ENCODE assay signal across 1 cellular context in the genomic region with DNA sequence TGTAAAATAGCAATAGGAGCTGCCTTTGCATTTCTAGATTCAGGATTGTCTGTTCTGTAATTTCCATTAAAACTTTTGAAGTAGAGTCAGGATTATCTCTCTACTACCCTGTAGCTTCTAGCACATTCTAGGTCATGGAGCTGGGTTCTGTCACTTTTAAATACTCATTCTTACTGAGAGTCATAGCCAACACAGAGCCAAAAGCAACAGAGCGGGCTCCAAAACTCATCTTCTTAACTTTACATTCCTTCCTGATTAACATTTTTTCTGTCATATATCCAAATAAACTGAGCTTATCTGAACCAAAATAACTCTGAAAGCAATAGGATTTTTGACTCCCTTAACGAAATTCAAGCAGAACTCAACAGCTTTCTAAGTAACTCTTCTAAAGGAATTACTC.
A peak's percentile ranks its signal among the peaks of the same experiment; 100 is the strongest.
TF ChIP-seq lines count a peak whose summit lies in the region.

No MANE protein-coding gene starts in this region.

TF ChIP-seq in SK-N-SH, 30 proteins besides CTCF, POLR2A, EP300 and RAD21:
- peak; percentile 15; the same call in 1 of the 2 replicates for TF ChIP-seq TCF12 (IDR thresholded peaks at IDR 0.05)
- TF ChIP-seq, protein P1, sequence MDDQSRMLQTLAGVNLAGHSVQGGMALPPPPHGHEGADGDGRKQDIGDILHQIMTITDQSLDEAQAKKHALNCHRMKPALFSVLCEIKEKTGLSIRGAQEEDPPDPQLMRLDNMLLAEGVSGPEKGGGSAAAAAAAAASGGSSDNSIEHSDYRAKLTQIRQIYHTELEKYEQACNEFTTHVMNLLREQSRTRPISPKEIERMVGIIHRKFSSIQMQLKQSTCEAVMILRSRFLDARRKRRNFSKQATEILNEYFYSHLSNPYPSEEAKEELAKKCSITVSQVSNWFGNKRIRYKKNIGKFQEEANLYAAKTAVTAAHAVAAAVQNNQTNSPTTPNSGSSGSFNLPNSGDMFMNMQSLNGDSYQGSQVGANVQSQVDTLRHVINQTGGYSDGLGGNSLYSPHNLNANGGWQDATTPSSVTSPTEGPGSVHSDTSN (IDR thresholded peaks at IDR 0.05): no peak
